In the genomic region with DNA sequence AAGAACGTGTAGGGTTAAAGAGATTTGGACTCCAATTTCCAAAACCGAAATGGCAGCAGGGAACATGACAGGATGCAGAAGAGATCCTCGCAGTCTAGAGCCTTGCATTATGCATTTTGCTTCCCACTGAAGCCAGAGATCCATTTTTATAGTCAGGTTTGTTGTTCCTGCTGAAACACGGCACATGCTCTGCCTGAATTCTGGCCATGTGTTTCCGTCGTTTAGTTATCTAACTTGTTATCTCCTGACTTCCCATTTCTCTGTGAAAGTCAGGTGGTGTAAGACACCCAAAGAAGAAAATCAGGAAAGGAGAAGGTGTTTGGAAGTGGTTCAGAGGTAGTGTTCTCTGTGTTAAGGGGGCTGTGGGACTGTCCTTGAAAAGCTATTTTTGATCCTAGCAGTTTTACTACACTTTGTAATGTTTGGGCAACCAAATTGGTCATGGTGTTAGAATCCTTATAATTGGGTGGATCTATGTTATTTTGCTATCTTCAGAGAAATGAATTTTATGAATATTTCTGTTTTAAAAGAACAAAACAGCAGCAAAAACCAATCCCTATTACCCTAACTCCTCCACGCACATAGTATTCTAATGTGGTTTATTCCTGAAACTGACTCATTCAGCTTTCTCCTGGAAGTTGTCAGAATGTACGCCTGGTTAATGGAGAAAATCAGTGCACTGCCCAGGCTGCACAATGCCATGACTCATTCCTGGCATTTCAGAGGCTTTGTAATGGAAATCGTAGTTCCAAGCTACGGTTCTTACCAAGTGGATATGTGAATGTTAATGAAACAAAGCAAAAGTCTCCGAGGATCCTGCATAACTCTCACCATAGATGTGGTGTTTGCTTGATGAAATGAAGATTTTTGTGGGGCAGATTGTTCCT, we compare ENCODE assay signal across 8 cellular contexts.
DNase-seq lines count a peak whose midpoint lies in the region; ATAC-seq, FAIRE-seq and TF ChIP-seq lines count a peak whose summit lies in the region.

No MANE protein-coding gene starts in this region.

- H3K9me3 ChIP-seq in subcutaneous abdominal adipose tissue (ENCODE audit: control insufficient read depth in 5 of 5, low read length in 5 of 5) = no peaks in the 10 kb centered on the region

- no peaks in the 10 kb centered on the region for H3K27me3 ChIP-seq in bronchial epithelial cell (ENCODE audit: control insufficient read depth, insufficient read depth, low read length)
- H3K27me3 ChIP-seq in subcutaneous abdominal adipose tissue (ENCODE audit: control insufficient read depth in 5 of 5, insufficient read depth in 4 of 5, low read length in 5 of 5) = no peaks in the 10 kb centered on the region

- peak overlapping the region; percentile 43 for H3K27ac ChIP-seq in subcutaneous abdominal adipose tissue (ENCODE audit: low read depth, low read length)

- H3K4me3 ChIP-seq in bronchial epithelial cell (ENCODE audit: low read depth, low read length) (no peak overlapping the region), subcutaneous abdominal adipose tissue (ENCODE audit: low read depth in 1 of 5, low read length in 5 of 5) (no peak overlapping the region)

- no peak for ATAC-seq in HG02852 (IDR thresholded peaks at IDR 0.05; ENCODE audit: unreplicated experiment)

- H3K4me1 ChIP-seq in subcutaneous abdominal adipose tissue (ENCODE audit: control insufficient read depth in 5 of 5, insufficient read depth in 5 of 5, low read length in 5 of 5) = peaks cover 7 to 49% (median 39%) of the 10 kb centered on the region in 5 donors

- peak overlapping the region in 1 of 5 donors; percentile 21 for H3K9ac ChIP-seq in subcutaneous abdominal adipose tissue (ENCODE audit: low read length in 5 of 5)

- no peak for TF ChIP-seq CTCF in bronchial epithelial cell (IDR thresholded peaks at IDR 0.05; ENCODE audit: insufficient read depth, low read length, severe bottlenecking)

- H3K36me3 ChIP-seq in bronchial epithelial cell (ENCODE audit: control insufficient read depth, insufficient read depth, low read length) (no peaks in the 10 kb centered on the region), subcutaneous abdominal adipose tissue (ENCODE audit: control insufficient read depth in 5 of 5, insufficient read depth in 5 of 5, low read length in 5 of 5) (no peaks in the 10 kb centered on the region)

- DNase-seq in HS-5 (ENCODE audit: low read depth) (peak; percentile 81), bronchial epithelial cell (ENCODE audit: low read depth) (peak; percentile 97), islet precursor cell (peak; percentile 88), D341Med (ENCODE audit: low spot score) (no peak)
- DNase-seq in activated CD4-positive, alpha-beta T cell treated with anti-CD3 and anti-CD28 coated beads, Interleukin-2, amount 50 U/mL, for 1 hour = no peak
- no peak for DNase-seq in activated T-cell treated with anti-CD3 and anti-CD28 coated beads, Interleukin-2, amount 50 U/mL, for 1 hour

- FAIRE-seq in bronchial epithelial cell (lab: Jason Lieb, UNC) = peak; percentile 93

Comparison
In these comparisons a context has a peak if more than half of its experiments do, and no peak if none do; other contexts are left out.
1. DNase-seq: peak in HS-5 (single experiment), bronchial epithelial cell (single experiment) and islet precursor cell (single experiment); none in activated CD4-positive, alpha-beta T cell treated with anti-CD3 and anti-CD28 coated beads, Interleukin-2, amount 50 U/mL, for 1 hour (single experiment), activated T-cell treated with anti-CD3 and anti-CD28 coated beads, Interleukin-2, amount 50 U/mL, for 1 hour (single experiment) and D341Med (single experiment).